In genomic region chr3:121481116-121481895, GRCh38 we compare ENCODE assay signal across 24 cellular contexts.
DNase-seq lines count a peak whose midpoint lies in the region; ATAC-seq and TF ChIP-seq lines count a peak whose summit lies in the region.
"Had no signal": no experiment of that assay in that cellular context is flagged by ENCODE, and none has a peak within 500 bp of the region (broad histone marks: within the 10 kb centered on the region; RNA-seq: fewer than 3 reads in every experiment).

No MANE protein-coding gene starts in this region.

- peaks cover 69% of the 10 kb centered on the region for H3K4me1 Mint-ChIP-seq in HFFc6 (ENCODE audit: low read depth)
- peaks cover 2% of the 10 kb centered on the region for H3K4me1 Mint-ChIP-seq in activated naive CD4-positive, alpha-beta T cell treated with anti-CD3 and anti-CD28 coated beads, Interleukin-2, amount 10 ng/mL, durations not matched to agents 7 days and 5 days
- H3K4me1 Mint-ChIP-seq: stimulated activated memory B cell treated with anti-CD40 and anti-IgM and Interleukin-4, amounts not matched to agents 10 μg/mL and 1 μg/mL and 100 μg/mL, for 72 hours had no signal

- peak overlapping the region; percentile 84 for H3K27ac Mint-ChIP-seq in HFFc6
- no peak overlapping the region for H3K27ac Mint-ChIP-seq in activated naive CD4-positive, alpha-beta T cell treated with anti-CD3 and anti-CD28 coated beads, Interleukin-2, amount 10 ng/mL, durations not matched to agents 7 days and 5 days
- H3K27ac Mint-ChIP-seq: stimulated activated memory B cell treated with anti-CD40 and anti-IgM and Interleukin-4, amounts not matched to agents 10 μg/mL and 1 μg/mL and 100 μg/mL, for 72 hours had no signal

- ATAC-seq in HG02840 (IDR thresholded peaks at IDR 0.05; ENCODE audit: low FRiP score, unreplicated experiment), result no peak
- ATAC-seq: activated T-cell treated with anti-CD3 and anti-CD28 coated beads, Interleukin-2, amount 50 U/mL, for 4 hours; left ventricle myocardium superior; Panc1; right cardiac atrium; stimulated activated memory B cell treated with anti-CD40 and anti-IgM and Interleukin-4, amounts not matched to agents 10 μg/mL and 1 μg/mL and 100 μg/mL, for 72 hours had no signal

- H3K9me3 Mint-ChIP-seq in HFFc6, result no peaks in the 10 kb centered on the region
- H3K9me3 Mint-ChIP-seq in activated naive CD4-positive, alpha-beta T cell treated with anti-CD3 and anti-CD28 coated beads, Interleukin-2, amount 10 ng/mL, durations not matched to agents 7 days and 5 days, result no peaks in the 10 kb centered on the region
- H3K9me3 Mint-ChIP-seq: activated T-cell treated with anti-CD3 and anti-CD28 coated beads, Interleukin-2, amount 50 U/mL, for 4 hours; stimulated activated memory B cell treated with anti-CD40 and anti-IgM and Interleukin-4, amounts not matched to agents 10 μg/mL and 1 μg/mL and 100 μg/mL, for 72 hours had no signal

- CTCF ChIA-PET in activated naive CD4-positive, alpha-beta T cell treated with anti-CD3 and anti-CD28 coated beads, Interleukin-2, amount 10 ng/mL, durations not matched to agents 7 days and 5 days (lab: Charles Lee), result no interaction called here

- DNase-seq in AG10803 (ENCODE audit: low read depth) (peak; percentile 52), HFFc6 (peak; percentile 80), cardiac fibroblast (ENCODE audit: low read depth in 2 of 2) (peak; percentile 5 to 23), medulla oblongata (ENCODE audit: extremely low spot score) (peak; percentile 29), SW480 (ENCODE audit: low spot score) (no peak), NCI-H2196 treated with DMSO at 0.1 percent for 48 hours (lab: John Stamatoyannopoulos, UW; ENCODE audit: unreplicated experiment) (no peak)
- no peak for DNase-seq in activated naive CD4-positive, alpha-beta T cell treated with anti-CD3 and anti-CD28 coated beads, Interleukin-2, amount 10 ng/mL, durations not matched to agents 7 days and 5 days
- DNase-seq: activated CD4-positive, CD25-positive, alpha-beta regulatory T cell; activated naive CD4-positive, alpha-beta T cell treated with anti-CD3 and anti-CD28 coated beads, Interleukin-2, amount 50 U/mL, for 16 hours; activated T-cell treated with anti-CD3 and anti-CD28 coated beads, Interleukin-2, amount 50 U/mL, for 4 hours; AML-193; dermis blood vessel endothelial cell; DMS79; erythroblast; Karpas-422; left ventricle myocardium superior; NCI-H1417 treated with DMSO at 0.1 percent for 48 hours; right cardiac atrium; T-helper 9 cell; testis had no signal

- TF ChIP-seq CTCF in AG10803 (conservative IDR thresholded peaks at IDR 0.05; ENCODE audit: low read length) (no peak), HFFc6 (IDR thresholded peaks at IDR 0.05) (no peak), cardiac fibroblast (IDR thresholded peaks at IDR 0.05; ENCODE audit: low read depth, low read length) (no peak)

- no peaks in the 10 kb centered on the region for H3K27me3 Mint-ChIP-seq in HFFc6 (ENCODE audit: insufficient read depth)
- no peaks in the 10 kb centered on the region for H3K27me3 Mint-ChIP-seq in activated naive CD4-positive, alpha-beta T cell treated with anti-CD3 and anti-CD28 coated beads, Interleukin-2, amount 10 ng/mL, durations not matched to agents 7 days and 5 days
- H3K27me3 Mint-ChIP-seq: stimulated activated memory B cell treated with anti-CD40 and anti-IgM and Interleukin-4, amounts not matched to agents 10 μg/mL and 1 μg/mL and 100 μg/mL, for 72 hours had no signal

- H3K36me3 Mint-ChIP-seq in HFFc6 (ENCODE audit: low read depth), result peaks cover 12% of the 10 kb centered on the region; the same call in 1 of the 2 replicates
- peaks cover 40% of the 10 kb centered on the region for H3K36me3 Mint-ChIP-seq in activated naive CD4-positive, alpha-beta T cell treated with anti-CD3 and anti-CD28 coated beads, Interleukin-2, amount 10 ng/mL, durations not matched to agents 7 days and 5 days
- H3K36me3 Mint-ChIP-seq: stimulated activated memory B cell treated with anti-CD40 and anti-IgM and Interleukin-4, amounts not matched to agents 10 μg/mL and 1 μg/mL and 100 μg/mL, for 72 hours had no signal

- H3K4me3 ChIP-seq in AG10803 (ENCODE audit: low read length), result no peak overlapping the region
- no peak overlapping the region for H3K4me3 ChIP-seq in cardiac fibroblast (replicated peaks in 1 of 2; ENCODE audit: low read depth in 2 of 2, low read length in 2 of 2)
- H3K4me3 ChIP-seq: SK-N-MC, testis had no signal

- peak overlapping the region; percentile 28; the same call in 1 of the 2 replicates for H3K4me3 Mint-ChIP-seq in HFFc6
- H3K4me3 Mint-ChIP-seq in activated naive CD4-positive, alpha-beta T cell treated with anti-CD3 and anti-CD28 coated beads, Interleukin-2, amount 10 ng/mL, durations not matched to agents 7 days and 5 days, result no peak overlapping the region
- H3K4me3 Mint-ChIP-seq: activated T-cell treated with anti-CD3 and anti-CD28 coated beads, Interleukin-2, amount 50 U/mL, for 4 hours; stimulated activated memory B cell treated with anti-CD40 and anti-IgM and Interleukin-4, amounts not matched to agents 10 μg/mL and 1 μg/mL and 100 μg/mL, for 72 hours had no signal

Comparison
In these comparisons a context has a peak if more than half of its experiments do, and no peak if none do; other contexts are left out.
1. DNase-seq: peak in AG10803 (single experiment), HFFc6 (single experiment), cardiac fibroblast (2 of 2) and medulla oblongata (single experiment); none in SW480 (single experiment), NCI-H2196 treated with DMSO at 0.1 percent for 48 hours (single experiment) and activated naive CD4-positive, alpha-beta T cell treated with anti-CD3 and anti-CD28 coated beads, Interleukin-2, amount 10 ng/mL, durations not matched to agents 7 days and 5 days (single experiment).